Comparison of ENCODE assay signal across 8 cellular contexts in genomic region chr11:30143098-30143705, GRCh38.
A peak's percentile ranks its signal among the peaks of the same experiment; 100 is the strongest.
DNase-seq lines count a peak whose midpoint lies in the region; ATAC-seq, FAIRE-seq and TF ChIP-seq lines count a peak whose summit lies in the region.

No MANE protein-coding gene starts in this region.

- H4K8ac ChIP-seq in H9 (replicated peaks; ENCODE audit: insufficient read length, low read depth, low read length), result no peak overlapping the region

- H2BK15ac ChIP-seq in H9 (ENCODE audit: low read depth, low read length), result no peak overlapping the region

- H3K27ac Mint-ChIP-seq in H9, result no peak overlapping the region
- H3K27ac Mint-ChIP-seq in activated naive CD4-positive, alpha-beta T cell treated with anti-CD3 and anti-CD28 coated beads for 36 hours, result no peak overlapping the region

- H3K27ac ChIP-seq in left ventricle myocardium inferior (replicated peaks), result no peak overlapping the region
- H3K27ac ChIP-seq in H9 (ENCODE audit: insufficient read length, low read depth, low read length), result no peak overlapping the region
- no peak overlapping the region for H3K27ac ChIP-seq in K562 (ENCODE audit: extremely low read depth, low read depth, low read length)
- H3K27ac ChIP-seq in right lobe of liver, result no peak overlapping the region
- no peak overlapping the region for H3K27ac ChIP-seq in effector memory CD4-positive, alpha-beta T cell (ENCODE audit: insufficient read depth, low read length, poor library complexity, severe bottlenecking)

- TF ChIP-seq RAD21 in K562 (CRISPR knock-in tag; conservative IDR thresholded peaks at IDR 0.05 in 1 of 2, IDR thresholded peaks at IDR 0.05 in 1 of 2), result peak in 1 of 2 experiments; percentile 51; a peak in 2 of 4 replicates

- in situ Hi-C loops in K562 (cut with MboI), result no loop called here

- H3K4me1 ChIP-seq in left ventricle myocardium inferior, result no peaks in the 10 kb centered on the region
- H3K4me1 ChIP-seq in H9 (ENCODE audit: insufficient read depth, low read length), result no peaks in the 10 kb centered on the region
- H3K4me1 ChIP-seq in K562 (replicated peaks in 1 of 2; ENCODE audit: control insufficient read depth in 2 of 2, insufficient read depth in 2 of 2, low read length in 2 of 2), result no peaks in the 10 kb centered on the region
- no peaks in the 10 kb centered on the region for H3K4me1 ChIP-seq in right lobe of liver
- H3K4me1 ChIP-seq in effector memory CD4-positive, alpha-beta T cell (ENCODE audit: control insufficient read depth, insufficient read depth, low read length, poor library complexity, severe bottlenecking), result no peaks in the 10 kb centered on the region

- H3K14ac ChIP-seq in H9 (ENCODE audit: insufficient read depth, low read length), result no peak overlapping the region

- no peak for FAIRE-seq in K562 (lab: Jason Lieb, UNC)

- TF ChIP-seq POLR2A in K562 (conservative IDR thresholded peaks at IDR 0.05) (no peak), right lobe of liver (IDR thresholded peaks at IDR 0.05) (no peak)

- H3K79me2 ChIP-seq in H9 (ENCODE audit: insufficient read depth, low read length) (no peaks in the 10 kb centered on the region), K562 (ENCODE audit: control insufficient read depth, insufficient read depth, low read length) (no peaks in the 10 kb centered on the region)

- TF ChIP-seq CTCF in left ventricle myocardium inferior (IDR thresholded peaks at IDR 0.05; ENCODE audit: borderline replicate concordance) (peak; percentile 77), H9 (conservative IDR thresholded peaks at IDR 0.05) (peak; percentile 79), K562 (IDR thresholded peaks at IDR 0.05 in 2 of 3, conservative IDR thresholded peaks at IDR 0.05 in 1 of 3; ENCODE audit: insufficient read depth in 2 of 3, low read depth in 1 of 3, low read length in 3 of 3) (peak in 2 of 3 experiments; percentile 55 to 57; a peak in 4 of 6 replicates), right lobe of liver (IDR thresholded peaks at IDR 0.05) (peak; percentile 64 to 79 (median 74))

- H4K91ac ChIP-seq in H9 (ENCODE audit: insufficient read length, low read depth, low read length), result no peak overlapping the region

- no peak overlapping the region for H3K4ac ChIP-seq in H9 (ENCODE audit: low read depth, low read length)

- no peak overlapping the region for H2BK12ac ChIP-seq in H9 (ENCODE audit: insufficient read length, low read depth, low read length)

- no peak overlapping the region for H2BK120ac ChIP-seq in H9 (ENCODE audit: low read depth, low read length, poor library complexity, severe bottlenecking)

- no peaks in the 10 kb centered on the region for H3K9me1 ChIP-seq in K562 (ENCODE audit: control insufficient read depth, insufficient read depth, low read length)

- no peak overlapping the region for H3K56ac ChIP-seq in H9 (ENCODE audit: insufficient read length, low read depth, low read length)

- H2AFZ ChIP-seq in H9 (ENCODE audit: low read length), result no peak overlapping the region
- H2AFZ ChIP-seq in K562 (ENCODE audit: low read depth, low read length), result no peak overlapping the region

- no peak overlapping the region for H3K4me3 ChIP-seq in left ventricle myocardium inferior
- H3K4me3 ChIP-seq in K562, result no peak overlapping the region
- H3K4me3 ChIP-seq in right lobe of liver, result no peak overlapping the region
- H3K4me3 ChIP-seq in effector memory CD4-positive, alpha-beta T cell (ENCODE audit: insufficient read depth, low read depth, low read length, poor library complexity, severe bottlenecking), result no peak overlapping the region

- BruUV-seq in K562 (replicated peaks; lab: Mats Ljungman, UMichigan), result no TSS peak

- H3K9me3 Mint-ChIP-seq in H9, result no peaks in the 10 kb centered on the region
- H3K9me3 Mint-ChIP-seq in activated naive CD4-positive, alpha-beta T cell treated with anti-CD3 and anti-CD28 coated beads for 36 hours, result no peaks in the 10 kb centered on the region

- no peaks in the 10 kb centered on the region for H3K23me2 ChIP-seq in H9 (ENCODE audit: insufficient read length, low read depth, low read length, poor library complexity, severe bottlenecking)

- H3T11ph ChIP-seq in H9 (ENCODE audit: low read length), result no peak overlapping the region

- H3K27me3 ChIP-seq in left ventricle myocardium inferior (ENCODE audit: low read depth) (no peaks in the 10 kb centered on the region), H9 (ENCODE audit: insufficient read depth, low read length) (no peaks in the 10 kb centered on the region; the same call in 1 of the 2 replicates), K562 (ENCODE audit: control insufficient read depth in 2 of 2, insufficient read depth in 2 of 2, low read length in 2 of 2) (no peaks in the 10 kb centered on the region), right lobe of liver (no peaks in the 10 kb centered on the region)
- H3K27me3 ChIP-seq in effector memory CD4-positive, alpha-beta T cell (replicated peaks; ENCODE audit: control insufficient read depth, insufficient read depth, low read length, poor library complexity, severe bottlenecking), result no peaks in the 10 kb centered on the region

- DNase-seq in left ventricle myocardium inferior (no peak), left ventricle myocardium superior (no peak), H9 (peak; percentile 24), NCI-H2029 (lab: John Stamatoyannopoulos, UW) (peak; percentile 1), K562 (ENCODE audit: extremely low read depth in 1 of 4, low spot score in 3 of 4) (peak; percentile 27 to 43 (median 34)), right lobe of liver (no peak)
- no peak for DNase-seq in effector memory CD4-positive, alpha-beta T cell
- no peak for DNase-seq in activated naive CD4-positive, alpha-beta T cell treated with anti-CD3 and anti-CD28 coated beads for 36 hours

- no peak overlapping the region for H3K23ac ChIP-seq in H9 (ENCODE audit: insufficient read length, low read depth, low read length)

- no peak overlapping the region for H2BK5ac ChIP-seq in H9 (ENCODE audit: insufficient read length, low read length)

- H3K9me3 ChIP-seq in left ventricle myocardium inferior (replicated peaks) (no peaks in the 10 kb centered on the region), H9 (ENCODE audit: control insufficient read depth, low read depth, low read length) (no peaks in the 10 kb centered on the region), K562 (replicated peaks; ENCODE audit: control insufficient read depth, insufficient read depth, low read depth, low read length) (no peaks in the 10 kb centered on the region), right lobe of liver (no peaks in the 10 kb centered on the region)
- H3K9me3 ChIP-seq in effector memory CD4-positive, alpha-beta T cell (ENCODE audit: control insufficient read depth, low read length), result no peaks in the 10 kb centered on the region

- no peak overlapping the region for H3K4me3 Mint-ChIP-seq in H9
- no peak overlapping the region for H3K4me3 Mint-ChIP-seq in activated naive CD4-positive, alpha-beta T cell treated with anti-CD3 and anti-CD28 coated beads for 36 hours

- no peaks in the 10 kb centered on the region for H3K79me1 ChIP-seq in H9 (ENCODE audit: insufficient read depth, low read depth, low read length, poor library complexity, severe bottlenecking)

- no peaks in the 10 kb centered on the region for H3K36me3 ChIP-seq in left ventricle myocardium inferior
- no peaks in the 10 kb centered on the region for H3K36me3 ChIP-seq in K562 (ENCODE audit: control insufficient read depth, insufficient read depth, low read length)
- H3K36me3 ChIP-seq in right lobe of liver, result no peaks in the 10 kb centered on the region
- no peaks in the 10 kb centered on the region for H3K36me3 ChIP-seq in effector memory CD4-positive, alpha-beta T cell (ENCODE audit: control insufficient read depth, insufficient read depth, low read length)

- POLR2A ChIA-PET in K562 (lab: Yijun Ruan, JAX), result interaction anchor here (0.7 kb wide), 1 partner anchor 34 kb away, joined by 3 read pairs; no protein-coding TSS in a partner anchor

- H4K20me1 ChIP-seq in H9 (ENCODE audit: control insufficient read depth, insufficient read depth, insufficient read length) (no peaks in the 10 kb centered on the region), K562 (replicated peaks; ENCODE audit: control insufficient read depth, insufficient read depth, low read length) (no peaks in the 10 kb centered on the region)

- no CpG with 5 or more reads among the region's 3 CpGs for whole genome bisulfite sequencing in H9 (ENCODE audit: extremely low coverage, insufficient read length, low lambda C conversion rate)
- 0% methylated on average over 3 of the region's 3 CpGs for WGBS in K562 (ENCODE audit: insufficient coverage, low coverage, missing lambda C conversion rate)
- 33% methylated on average over 3 of the region's 3 CpGs for WGBS in right lobe of liver (ENCODE audit: insufficient coverage, low coverage, low lambda C conversion rate, missing lambda C conversion rate)

- no peak overlapping the region for H2BK20ac ChIP-seq in H9 (ENCODE audit: low read depth, low read length, poor library complexity, severe bottlenecking)

- H3K36me3 Mint-ChIP-seq in H9 (ENCODE audit: insufficient read depth in 1 of 3, low read depth in 3 of 3), result no peaks in the 10 kb centered on the region
- no peaks in the 10 kb centered on the region for H3K36me3 Mint-ChIP-seq in activated naive CD4-positive, alpha-beta T cell treated with anti-CD3 and anti-CD28 coated beads for 36 hours (ENCODE audit: low read depth)

- no peak overlapping the region for H4K5ac ChIP-seq in H9 (ENCODE audit: insufficient read length, low read depth, low read length)

- H3K9ac ChIP-seq in H9 (ENCODE audit: extremely low read depth, insufficient read length, low read length), result no peak overlapping the region
- H3K9ac ChIP-seq in K562 (ENCODE audit: insufficient read depth in 1 of 2, low read depth in 2 of 2, low read length in 2 of 2), result no peak overlapping the region

- H3K27me3 Mint-ChIP-seq in H9 (ENCODE audit: low read depth), result peaks cover 13% of the 10 kb centered on the region
- H3K27me3 Mint-ChIP-seq in activated naive CD4-positive, alpha-beta T cell treated with anti-CD3 and anti-CD28 coated beads for 36 hours (ENCODE audit: low read depth), result peaks cover 9% of the 10 kb centered on the region

- H3K18ac ChIP-seq in H9 (ENCODE audit: insufficient read length, low read depth, low read length), result no peak overlapping the region

- no peak overlapping the region for H2AK5ac ChIP-seq in H9 (ENCODE audit: insufficient read length, low read length)

- H3K4me1 Mint-ChIP-seq in H9, result peaks cover 0 to 4% of the 10 kb centered on the region in 2 experiments; a peak in 1 of 4 replicates
- no peaks in the 10 kb centered on the region for H3K4me1 Mint-ChIP-seq in activated naive CD4-positive, alpha-beta T cell treated with anti-CD3 and anti-CD28 coated beads for 36 hours (ENCODE audit: low read depth)

- TF ChIP-seq EP300 in K562 (IDR thresholded peaks at IDR 0.05; ENCODE audit: low read length), result no peak

- H3K4me2 ChIP-seq in H9 (ENCODE audit: insufficient read depth, insufficient read length, low read length), result no peak overlapping the region
- H3K4me2 ChIP-seq in K562 (ENCODE audit: insufficient read depth, low read length), result no peak overlapping the region

- ATAC-seq in left ventricle myocardium superior, result no peak
- ATAC-seq in K562, result peak; percentile 62; the same call in 2 of the 3 replicates
- ATAC-seq in right lobe of liver, result peak; percentile 67 to 75 (median 74)

- CTCF ChIA-PET in K562 (lab: Yijun Ruan, JAX; ENCODE audit: low intra/inter-chr PET ratio), result no interaction called here
- CTCF ChIA-PET in activated naive CD4-positive, alpha-beta T cell treated with anti-CD3 and anti-CD28 coated beads for 36 hours (lab: Charles Lee), result interaction anchor here (0.6 to 3.8 kb wide), 15 partner anchors 9 to 800 kb away, joined by 3 to 21 read pairs (median 3); no protein-coding TSS in a partner anchor

- intact Hi-C loops in left ventricle myocardium inferior (cut with micrococcal nuclease) (no loop called here), left ventricle myocardium superior (cut with micrococcal nuclease) (no loop called here), K562 (cut with micrococcal nuclease) (loop anchor here (10.0 kb wide), 1 partner anchor 182 kb away; the partner anchor contains the start of gene ARL14EP), right lobe of liver (cut with DNase I) (no loop called here)
- intact Hi-C loops in activated naive CD4-positive, alpha-beta T cell treated with anti-CD3 and anti-CD28 coated beads for 36 hours (cut with micrococcal nuclease), result loop anchor here (2.0 kb wide), 1 partner anchor 710 kb away; no protein-coding TSS in a partner anchor

Comparison
In these comparisons a context has a peak if more than half of its experiments do, and no peak if none do; other contexts are left out.
1. DNase-seq: peak in H9 (single experiment), NCI-H2029 (single experiment) and K562 (4 of 4); none in left ventricle myocardium inferior (single experiment), left ventricle myocardium superior (single experiment), right lobe of liver (0 of 3), effector memory CD4-positive, alpha-beta T cell (0 of 3) and activated naive CD4-positive, alpha-beta T cell treated with anti-CD3 and anti-CD28 coated beads for 36 hours (single experiment).
2. intact Hi-C loops: an anchor here in K562 (10.0 kb wide) and activated naive CD4-positive, alpha-beta T cell treated with anti-CD3 and anti-CD28 coated beads for 36 hours (2.0 kb wide); none called in left ventricle myocardium inferior, left ventricle myocardium superior and right lobe of liver.
3. Peak in every context shown above with its lines, with median percentiles within 50 percentile points of each other: CTCF ChIP-seq.